In genomic region chr5:6715271-6715670, GRCh38 we compare ENCODE assay signal across 7 cellular contexts. TPM values are rescaled to one million over a fixed set of nuclear protein-coding genes. Genes with fewer than 3 reads are reported as not detected.
DNase-seq lines count a peak whose midpoint lies in the region; ATAC-seq and TF ChIP-seq lines count a peak whose summit lies in the region.

No MANE protein-coding gene starts in this region.

- POLR2A ChIA-PET in HEK293 (lab: Yijun Ruan, JAX), result no interaction called here
- POLR2A ChIA-PET in activated B cell treated with CpG ODN at 0.5 μM for 24 hours (lab: Charles Lee), result interaction anchor here (0.5 to 1.6 kb wide), 2 partner anchors 13 to 54 kb away, joined by 6 to 9 read pairs; no protein-coding TSS in a partner anchor

- H3K27ac ChIP-seq in HEK293 (ENCODE audit: extremely low read depth, low read depth, low read length), result no peak overlapping the region

- H3K27me3 ChIP-seq in iPS-15b (ENCODE audit: control insufficient read depth, insufficient read depth, low read length), result peaks cover 16% of the 10 kb centered on the region

- H3K4me3 ChIP-seq in HEK293 (ENCODE audit: low read depth, low read length) (peak overlapping the region; percentile 69), iPS-15b (ENCODE audit: low read depth, low read length) (peak overlapping the region; percentile 58)

- DNase-seq in activated B cell treated with CpG ODN at 0.5 μM for 24 hours (no peak), C1 segment of cervical spinal cord (lab: John Stamatoyannopoulos, UW) (no peak)
- peak; percentile 18 for DNase-seq in stimulated activated CD8-positive, alpha-beta memory T cell treated with anti-CD3 and anti-CD28 coated beads, Interleukin-4, amount 100 ng/mL, for 48 hours
- no peak for DNase-seq in activated effector memory CD4-positive, alpha-beta T cell treated with Interleukin-2 at 50 U/mL for 16 hours

- H3K36me3 Mint-ChIP-seq in activated B cell treated with CpG ODN at 0.5 μM for 24 hours (ENCODE audit: low read depth), result peaks cover 28% of the 10 kb centered on the region

- peaks cover 62% of the 10 kb centered on the region for H3K4me1 Mint-ChIP-seq in activated B cell treated with CpG ODN at 0.5 μM for 24 hours

- H3K9ac ChIP-seq in iPS-15b (ENCODE audit: low read depth, low read length), result no peak overlapping the region

- ATAC-seq in activated B cell treated with CpG ODN at 0.5 μM for 24 hours (ENCODE audit: low read depth), result no peak
- ATAC-seq in HG02852 (IDR thresholded peaks at IDR 0.05; ENCODE audit: unreplicated experiment), result no peak

- no peaks in the 10 kb centered on the region for H3K9me3 Mint-ChIP-seq in activated B cell treated with CpG ODN at 0.5 μM for 24 hours

- no peaks in the 10 kb centered on the region for H3K9me3 ChIP-seq in HEK293 (ENCODE audit: control insufficient read depth, insufficient read depth, low read depth, low read length)
- H3K9me3 ChIP-seq in iPS-15b (ENCODE audit: control insufficient read depth, insufficient read depth, low read length), result no peaks in the 10 kb centered on the region

- no peak for TF ChIP-seq CTCF in HEK293 (tag by site-specific recombination; IDR thresholded peaks at IDR 0.05)
- TF ChIP-seq CTCF in activated B cell treated with CpG ODN at 0.5 μM for 24 hours (IDR thresholded peaks at IDR 0.05), result no peak

- peak overlapping the region; percentile 50 for H3K27ac Mint-ChIP-seq in activated B cell treated with CpG ODN at 0.5 μM for 24 hours

- H3K4me1 ChIP-seq in HEK293 (ENCODE audit: control insufficient read depth, insufficient read depth, low read length) (peaks cover 29% of the 10 kb centered on the region), iPS-15b (ENCODE audit: control insufficient read depth, insufficient read depth, low read length) (peaks cover 11% of the 10 kb centered on the region)

- H3K4me3 Mint-ChIP-seq in activated B cell treated with CpG ODN at 0.5 μM for 24 hours, result peak overlapping the region; percentile 84

- intact Hi-C loops in activated B cell treated with CpG ODN at 0.5 μM for 24 hours (cut with micrococcal nuclease), result loop anchor here (10.0 kb wide), 1 partner anchor 960 kb away; no protein-coding TSS in a partner anchor

- CTCF ChIA-PET in HEK293 (lab: Yijun Ruan, JAX), result no interaction called here
- CTCF ChIA-PET in activated B cell treated with CpG ODN at 0.5 μM for 24 hours (lab: Charles Lee), result no interaction called here

- H3K36me3 ChIP-seq in HEK293 (ENCODE audit: control insufficient read depth in 2 of 2, insufficient read depth in 1 of 2, low read length in 2 of 2) (peaks cover 0 to 41% of the 10 kb centered on the region in 2 experiments; a peak in 1 of 3 replicates), iPS-15b (ENCODE audit: control insufficient read depth, insufficient read depth, low read length) (peaks cover 5% of the 10 kb centered on the region)

- no peaks in the 10 kb centered on the region for H3K27me3 Mint-ChIP-seq in activated B cell treated with CpG ODN at 0.5 μM for 24 hours

TF ChIP-seq in HEK293, 187 proteins besides CTCF, POLR2A, EP300 and RAD21:
- no peak for TF ChIP-seq ZNF280D (tag by site-specific recombination; IDR thresholded peaks at IDR 0.05)
- TF ChIP-seq ZNF549 (tag by site-specific recombination; IDR thresholded peaks at IDR 0.05), result no peak
- TF ChIP-seq ZNF610 (tag by site-specific recombination; IDR thresholded peaks at IDR 0.05; ENCODE audit: borderline replicate concordance), result no peak
- TF ChIP-seq ZNF26 (tag by site-specific recombination; IDR thresholded peaks at IDR 0.05), result no peak
- no peak for TF ChIP-seq ZFP41 (tag by site-specific recombination; IDR thresholded peaks at IDR 0.05; ENCODE audit: borderline replicate concordance)
- TF ChIP-seq KLF1 (tag by site-specific recombination; IDR thresholded peaks at IDR 0.05), result no peak
- no peak for TF ChIP-seq ZNF449 (tag by site-specific recombination; IDR thresholded peaks at IDR 0.05)
- no peak for TF ChIP-seq ZNF792 (tag by site-specific recombination; IDR thresholded peaks at IDR 0.05)
- no peak for TF ChIP-seq ZNF580 (tag by site-specific recombination; IDR thresholded peaks at IDR 0.05)
- no peak for TF ChIP-seq ZNF670 (tag by site-specific recombination; IDR thresholded peaks at IDR 0.05; ENCODE audit: low read depth)

RNA-seq across cellular contexts. Expression of gene TENT4A, which starts 2.0 kb away (rescaled TPM):
- 42.4 and 51.2 TPM in 2 replicates for total RNA-seq in activated B cell treated with CpG ODN at 0.5 μM for 24 hours
